In the genomic region with DNA sequence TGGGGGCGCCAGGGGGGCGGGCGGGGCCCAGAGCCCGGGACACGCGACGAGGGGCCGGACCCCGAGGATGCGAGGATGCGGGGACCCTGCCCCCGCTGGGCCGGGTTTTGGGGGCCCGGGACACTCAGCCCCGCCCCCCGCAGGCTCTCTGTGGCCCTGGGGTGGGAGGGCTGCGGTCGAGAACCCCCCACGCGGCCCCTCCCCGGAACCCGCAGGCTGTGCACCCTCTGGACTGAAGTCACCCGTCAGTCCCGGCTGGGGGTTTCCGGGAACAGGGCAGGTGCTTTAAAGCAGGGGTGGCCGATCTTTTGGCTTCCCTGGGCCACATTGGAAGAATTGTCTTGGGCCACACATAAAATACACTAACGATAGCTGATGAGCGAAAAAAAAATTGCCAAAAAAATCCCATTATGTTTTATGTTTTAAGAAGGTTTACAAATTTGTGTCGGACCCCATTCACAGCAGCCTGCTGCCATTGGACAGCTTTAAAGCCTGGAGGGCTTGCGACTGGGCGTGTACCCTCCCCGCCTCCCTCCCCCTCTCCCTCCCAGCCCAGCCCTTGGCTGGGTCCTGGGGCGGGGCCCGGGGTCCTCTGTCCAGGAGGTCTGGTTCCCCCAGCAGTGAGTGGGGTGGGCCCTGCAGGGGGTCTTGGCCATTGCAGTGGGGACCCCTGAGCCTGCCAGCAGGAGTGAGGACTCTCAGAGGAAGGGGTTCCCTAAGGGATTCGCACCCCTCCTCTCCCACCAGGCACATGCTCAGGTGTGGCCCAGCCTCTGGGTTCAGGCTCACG, we compare ENCODE assay signal across 11 cellular contexts. TPM values are rescaled to one million over a fixed set of nuclear protein-coding genes. Genes with fewer than 3 reads are reported as not detected.
DNase-seq lines count a peak whose midpoint lies in the region; ATAC-seq and TF ChIP-seq lines count a peak whose summit lies in the region.
"Had no signal": no experiment of that assay in that cellular context is flagged by ENCODE, and none has a peak within 500 bp of the region (broad histone marks: within the 10 kb centered on the region; RNA-seq: fewer than 3 reads in every experiment).

No MANE protein-coding gene starts in this region.

- 37% methylated on average over 13 of the region's 36 CpGs for WGBS in esophagus muscularis mucosa

- intact Hi-C loops in esophagus muscularis mucosa (cut with DNase I): no loop called here

- H3K27ac ChIP-seq in esophagus muscularis mucosa (replicated peaks in 1 of 4): no peak overlapping the region
- H3K27ac ChIP-seq: A549 had no signal

- no peak for TF ChIP-seq POLR2A in esophagus muscularis mucosa (IDR thresholded peaks at IDR 0.05; ENCODE audit: low read depth)

- peaks cover 0 to 70% (median 15%) of the 10 kb centered on the region in 4 donors for H3K27me3 ChIP-seq in esophagus muscularis mucosa

- ATAC-seq in activated CD4-positive, CD25-positive, alpha-beta regulatory T cell treated with anti-CD3 and anti-CD28 coated beads, Interleukin-2, amount 50 U/mL, for 24 hours: peak; percentile 91
- peak; percentile 49 for ATAC-seq in esophagus mucosa
- no peak for ATAC-seq in GM21526 (IDR thresholded peaks at IDR 0.05; ENCODE audit: low FRiP score, unreplicated experiment)

- H3K36me3 ChIP-seq in esophagus muscularis mucosa: no peaks in the 10 kb centered on the region

- peak overlapping the region in 2 of 4 donors; percentile 12 to 38 for H3K4me3 ChIP-seq in esophagus muscularis mucosa
- H3K4me3 ChIP-seq: A549 had no signal

- peak; percentile 58 for DNase-seq in NCI-H1436 (lab: John Stamatoyannopoulos, UW)
- DNase-seq in NCI-H1436 treated with DMSO at 0.1 percent for 48 hours (lab: John Stamatoyannopoulos, UW): no peak
- DNase-seq in stimulated activated CD8-positive, alpha-beta memory T cell treated with anti-CD3 and anti-CD28 coated beads, Interleukin-7, amount 100 ng/mL, for 48 hours (ENCODE audit: extremely low read depth in 1 of 2, low read depth in 1 of 2): peak; percentile 62 to 74
- no peak for DNase-seq in esophagus muscularis mucosa (ENCODE audit: extremely low spot score)
- no peak for DNase-seq in SHP77 treated with DMSO at 0.1 percent for 48 hours (lab: John Stamatoyannopoulos, UW)

- no peak for TF ChIP-seq CTCF in esophagus muscularis mucosa (IDR thresholded peaks at IDR 0.05)

- no peaks in the 10 kb centered on the region for H3K9me3 ChIP-seq in esophagus muscularis mucosa
- H3K9me3 ChIP-seq: A549 had no signal

- TF ChIP-seq EP300 in esophagus muscularis mucosa (IDR thresholded peaks at IDR 0.05): no peak

- peaks cover 0 to 15% (median 7%) of the 10 kb centered on the region in 4 donors for H3K4me1 ChIP-seq in esophagus muscularis mucosa
- H3K4me1 ChIP-seq: A549 had no signal

RNA-seq across cellular contexts. Expression of a gene that starts 21.6 kb away (rescaled TPM):
- total RNA-seq in esophagus mucosa (9.4 TPM), esophagus muscularis mucosa (10 to 100 TPM in 1 of 4 donors, 1 to 10 TPM in 3; 4.2 to 11.9 (median 8.5) TPM)

RNA-seq across cellular contexts. Expression of a gene that starts 36.2 kb away (rescaled TPM):
- 1.0 TPM for total RNA-seq in esophagus mucosa
- under 1 TPM in 1 of 4 donors, not detected in 3; 0.17 TPM for total RNA-seq in esophagus muscularis mucosa
- total RNA-seq: kidney epithelial cell, RPMI7951 had no signal

Comparison
In these comparisons a context has a peak if more than half of its experiments do, and no peak if none do; other contexts are left out.
1. DNase-seq: peak in NCI-H1436 (single experiment) and stimulated activated CD8-positive, alpha-beta memory T cell treated with anti-CD3 and anti-CD28 coated beads, Interleukin-7, amount 100 ng/mL, for 48 hours (2 of 2); none in NCI-H1436 treated with DMSO at 0.1 percent for 48 hours (single experiment), esophagus muscularis mucosa (single experiment) and SHP77 treated with DMSO at 0.1 percent for 48 hours (single experiment).